1 cellular context compared by ENCODE assay signal in genomic region chr7:76428868-76429805, GRCh38.
TF ChIP-seq lines count a peak whose summit lies in the region.

No MANE protein-coding gene starts in this region.

TF ChIP-seq in K562, 482 proteins besides CTCF, POLR2A, EP300 and RAD21 (continued from another document):
- no peak for TF ChIP-seq PRDM10 (IDR thresholded peaks at IDR 0.05; ENCODE audit: partially characterized antibody)
- no peak for TF ChIP-seq POLR2G (IDR thresholded peaks at IDR 0.05; ENCODE audit: low read depth, low read length)
- TF ChIP-seq CEBPG (CRISPR knock-in tag; IDR thresholded peaks at IDR 0.05): peak; percentile 86
- peak in 1 of 2 experiments; percentile 59; a peak in 2 of 4 replicates for TF ChIP-seq CEBPG (tag; conservative IDR thresholded peaks at IDR 0.05 in 1 of 2, IDR thresholded peaks at IDR 0.05 in 1 of 2)
- TF ChIP-seq WHSC1 (IDR thresholded peaks at IDR 0.05; ENCODE audit: low read length): no peak
- no peak for TF ChIP-seq CREB5 (CRISPR knock-in tag; IDR thresholded peaks at IDR 0.05)
- TF ChIP-seq ZNF217 (CRISPR knock-in tag; IDR thresholded peaks at IDR 0.05): no peak
- TF ChIP-seq CBX5 (IDR thresholded peaks at IDR 0.05; ENCODE audit: borderline replicate concordance, low read depth): no peak
- no peak for TF ChIP-seq ZNF507 (tag; conservative IDR thresholded peaks at IDR 0.05)
- no peak for TF ChIP-seq ZNF584 (CRISPR knock-in tag; IDR thresholded peaks at IDR 0.05; ENCODE audit: low read depth)
- TF ChIP-seq SMC3 (conservative IDR thresholded peaks at IDR 0.05; ENCODE audit: insufficient read depth, low read depth, low read length): no peak
- TF ChIP-seq CBFB (CRISPR knock-in tag; IDR thresholded peaks at IDR 0.05): no peak
- TF ChIP-seq PTTG1 (tag; IDR thresholded peaks at IDR 0.05; ENCODE audit: low read depth): no peak
- no peak for TF ChIP-seq ETS2 (tag; IDR thresholded peaks at IDR 0.05; ENCODE audit: borderline replicate concordance, poor library complexity, severe bottlenecking)
- no peak for TF ChIP-seq RFX7 (CRISPR knock-in tag; IDR thresholded peaks at IDR 0.05)
- TF ChIP-seq HDGF (IDR thresholded peaks at IDR 0.05): no peak
- no peak for TF ChIP-seq RNF219 (CRISPR knock-in tag; IDR thresholded peaks at IDR 0.05)
- TF ChIP-seq ETV1 (tag; conservative IDR thresholded peaks at IDR 0.05; ENCODE audit: low read depth): peak; percentile 73
- TF ChIP-seq ARID2 (IDR thresholded peaks at IDR 0.05): no peak
- no peak for TF ChIP-seq HNRNPLL (IDR thresholded peaks at IDR 0.05; ENCODE audit: low read depth, low read length, poor library complexity, severe bottlenecking)
